In genomic region chr2:33599175-33599942, GRCh38 we compare ENCODE assay signal across 8 cellular contexts. TPM values are rescaled to one million over a fixed set of nuclear protein-coding genes. Genes with fewer than 3 reads are reported as not detected.
DNase-seq lines count a peak whose midpoint lies in the region; TF ChIP-seq lines count a peak whose summit lies in the region.

FAM98A (minus strand) TSS chr2:33599299; CDS start chr2:33599221, 78 bp downstream.

- DNase-seq in COLO829 (ENCODE audit: low spot score): peak; percentile 99
- peak; percentile 93 for DNase-seq in GM20000 (ENCODE audit: low spot score)
- DNase-seq in HT-29 (ENCODE audit: low spot score): peak; percentile 97
- DNase-seq in NOMO-1 (lab: John Stamatoyannopoulos, UW; ENCODE audit: unreplicated experiment in 2 of 2): peak; percentile 98
- peak; percentile 98 to 99 (median 98) for DNase-seq in effector memory CD4-positive, alpha-beta T cell
- peak; percentile 99 for DNase-seq in lung microvascular endothelial cell (ENCODE audit: low read depth in 2 of 2)
- DNase-seq in stimulated activated CD4-positive, alpha-beta T cell treated with anti-CD3 and anti-CD28 coated beads, TNF-alpha, amount 100 ng/mL, for 48 hours (ENCODE audit: low read depth in 3 of 3): peak; percentile 97 to 99 (median 97)

- peaks cover 8% of the 10 kb centered on the region for H3K4me1 ChIP-seq in effector memory CD4-positive, alpha-beta T cell (ENCODE audit: control insufficient read depth, insufficient read depth, low read length, poor library complexity, severe bottlenecking)

- no peaks in the 10 kb centered on the region for H3K27me3 ChIP-seq in effector memory CD4-positive, alpha-beta T cell (replicated peaks; ENCODE audit: control insufficient read depth, insufficient read depth, low read length, poor library complexity, severe bottlenecking)

- H3K27ac ChIP-seq in effector memory CD4-positive, alpha-beta T cell (ENCODE audit: insufficient read depth, low read length, poor library complexity, severe bottlenecking): peak within 1 kb of the TSS; percentile 78

- H3K36me3 ChIP-seq in effector memory CD4-positive, alpha-beta T cell (ENCODE audit: control insufficient read depth, insufficient read depth, low read length): no peaks in the 10 kb centered on the region

- POLR2A ChIA-PET in activated CD8-positive, alpha-beta memory T cell treated with anti-CD3 and anti-CD28 coated beads for 36 hours (lab: Charles Lee): interaction anchor here (0.6 to 1.1 kb wide), 3 partner anchors 16 to 123 kb away, joined by 3 to 9 read pairs (median 4); partner anchors contain the start of gene RASGRP3

- CTCF ChIA-PET in activated CD8-positive, alpha-beta memory T cell treated with anti-CD3 and anti-CD28 coated beads for 36 hours (lab: Charles Lee): interaction anchor here (1.1 to 1.3 kb wide), 3 partner anchors 15 to 220 kb away, joined by 3 to 4 read pairs (median 4); no protein-coding TSS in a partner anchor

- H3K4me3 ChIP-seq in effector memory CD4-positive, alpha-beta T cell (ENCODE audit: insufficient read depth, low read depth, low read length, poor library complexity, severe bottlenecking): peak within 1 kb of the TSS; percentile 80

- no peaks in the 10 kb centered on the region for H3K9me3 ChIP-seq in effector memory CD4-positive, alpha-beta T cell (ENCODE audit: control insufficient read depth, low read length)

- no peak for TF ChIP-seq CTCF in GM20000 (IDR thresholded peaks at IDR 0.05; ENCODE audit: extremely low read depth, missing control alignments)

RNA-seq across cellular contexts. Expression of gene FAM98A, which starts in this region (rescaled TPM):
- 11.3 and 21.2 TPM in 2 replicates for total RNA-seq in HT-29 (2014; rRNA removed; shearing (Covaris generic))
- total RNA-seq in activated CD8-positive, alpha-beta memory T cell treated with anti-CD3 and anti-CD28 coated beads for 36 hours: 10 to 100 TPM; 78.8 to 84.3 TPM
- 12.9 and 15.5 TPM in 2 replicates for total RNA-seq in lung microvascular endothelial cell

Comparison
In these comparisons a context has a peak if more than half of its experiments do, and no peak if none do; other contexts are left out.
1. Peak in every context shown above with its lines: DNase-seq, H3K4me3 ChIP-seq and H3K27ac ChIP-seq.